In genomic region chr11:6610591-6610990, GRCh38 we compare ENCODE assay signal across 9 cellular contexts. TPM values are rescaled to one million over a fixed set of nuclear protein-coding genes. Genes with fewer than 3 reads are reported as not detected.
DNase-seq lines count a peak whose midpoint lies in the region; ATAC-seq and TF ChIP-seq lines count a peak whose summit lies in the region.
"Had no signal": no experiment of that assay in that cellular context is flagged by ENCODE, and none has a peak within 500 bp of the region (broad histone marks: within the 10 kb centered on the region; RNA-seq: fewer than 3 reads in every experiment).

No MANE protein-coding gene starts in this region.

- 77% methylated on average over 6 of the region's 6 CpGs; no CpG with 5 or more reads in 1 of the 2 donors for WGBS in transverse colon (ENCODE audit: low coverage in 1 of 2), 2 donors

- TF ChIP-seq POLR2A in transverse colon (IDR thresholded peaks at IDR 0.05) = no peak

- TF ChIP-seq CTCF in ascending aorta (IDR thresholded peaks at IDR 0.05) (no peak), lower lobe of right lung (IDR thresholded peaks at IDR 0.05) (no peak), transverse colon (IDR thresholded peaks at IDR 0.05) (no peak), GM20000 (IDR thresholded peaks at IDR 0.05; ENCODE audit: extremely low read depth, missing control alignments) (no peak)

- H3K27ac ChIP-seq in ascending aorta = peak overlapping the region; percentile 95 to 97
- H3K27ac ChIP-seq in lower lobe of right lung = peak overlapping the region; percentile 97
- peak overlapping the region; percentile 96 to 99 (median 97) for H3K27ac ChIP-seq in transverse colon

- H3K4me3 ChIP-seq in ascending aorta = peak overlapping the region in 1 of 2 donors; percentile 95
- H3K4me3 ChIP-seq in lower lobe of right lung = peak overlapping the region; percentile 81
- peak overlapping the region in 1 of 4 donors; percentile 75 for H3K4me3 ChIP-seq in transverse colon

- H3K36me3 ChIP-seq in ascending aorta (peaks cover 43 to 50% of the 10 kb centered on the region in 2 donors), lower lobe of right lung (peaks cover 60% of the 10 kb centered on the region), transverse colon (peaks cover 0 to 25% (median 9%) of the 10 kb centered on the region in 4 donors)

- no peaks in the 10 kb centered on the region for H3K27me3 ChIP-seq in ascending aorta
- no peaks in the 10 kb centered on the region for H3K27me3 ChIP-seq in lower lobe of right lung (ENCODE audit: low read depth)
- no peaks in the 10 kb centered on the region for H3K27me3 ChIP-seq in transverse colon

- H3K4me1 ChIP-seq in ascending aorta (peaks cover 25 to 46% of the 10 kb centered on the region in 2 donors), lower lobe of right lung (peaks cover 58% of the 10 kb centered on the region), transverse colon (peaks cover 31 to 71% (median 51%) of the 10 kb centered on the region in 4 donors)

- H3K9me3 ChIP-seq in ascending aorta = no peaks in the 10 kb centered on the region
- H3K9me3 ChIP-seq in lower lobe of right lung = no peaks in the 10 kb centered on the region
- no peaks in the 10 kb centered on the region for H3K9me3 ChIP-seq in transverse colon

- no peak for TF ChIP-seq EP300 in transverse colon (IDR thresholded peaks at IDR 0.05; ENCODE audit: low read depth)

- ATAC-seq in lower lobe of right lung (no peak), GM19324 (IDR thresholded peaks at IDR 0.05; ENCODE audit: low FRiP score, unreplicated experiment) (no peak)

- intact Hi-C loops in ascending aorta (cut with DNase I) = loop anchor here (5.0 kb wide), 2 partner anchors 293 to 373 kb away; partner anchors contain the start of gene CNGA4
- intact Hi-C loops in lower lobe of right lung (cut with DNase I) = no loop called here
- intact Hi-C loops in transverse colon (cut with DNase I; ENCODE audit: low total_unique reads) = loop anchor here (5.0 kb wide), 1 partner anchor 72 kb away; the partner anchor contains the start of gene MRPL17

- peak; percentile 1 for DNase-seq in activated naive CD4-positive, alpha-beta T cell treated with Interleukin-2 at 50 U/mL for 16 hours
- DNase-seq in activated naive CD4-positive, alpha-beta T cell (lab: John Stamatoyannopoulos, UW) = no peak
- no peak for DNase-seq in ascending aorta (ENCODE audit: low spot score in 2 of 2)
- peak; percentile 46 for DNase-seq in lower lobe of right lung
- DNase-seq in transverse colon = no peak
- no peak for DNase-seq in GM20000 (ENCODE audit: low spot score)
- no peak for DNase-seq in GOT3 (lab: John Stamatoyannopoulos, UW)
- DNase-seq: midbrain had no signal

- in situ Hi-C loops in transverse colon (cut with MboI; ENCODE audit: low pct_ligation_motif_present in 1 of 4, low pct_unique_long_range_greater_than_20kb in 1 of 4, low sequenced_read_pairs in 3 of 4) = no loop called here

RNA-seq across cellular contexts. Expression of gene TAF10, which starts 1.4 kb away (rescaled TPM):
- total RNA-seq in ascending aorta (76.0 TPM), lower lobe of right lung (112 TPM), transverse colon (100 to 1,000 TPM in 1 of 4 donors, 10 to 100 TPM in 3; 35.7 to 114 (median 53.8) TPM)

RNA-seq across cellular contexts. Expression of gene ILK, which starts 7.0 kb away (rescaled TPM):
- total RNA-seq in ascending aorta (183 TPM), lower lobe of right lung (135 TPM), transverse colon (100 to 1,000 TPM; 159 to 211 (median 169) TPM)

RNA-seq across cellular contexts. Expression of gene RRP8, which starts 7.2 kb away (rescaled TPM):
- 9.2 TPM for total RNA-seq in ascending aorta
- 16.5 TPM for total RNA-seq in lower lobe of right lung
- total RNA-seq in transverse colon = 100 to 1,000 TPM in 1 of 4 donors, 10 to 100 TPM in 2, 1 to 10 TPM in 1; 9.7 to 145 (median 48.2) TPM

RNA-seq across cellular contexts. Expression of gene TPP1, which starts 8.6 kb away (rescaled TPM):
- total RNA-seq in ascending aorta (96.7 TPM), lower lobe of right lung (231 TPM), transverse colon (100 to 1,000 TPM in 1 of 4 donors, 10 to 100 TPM in 3; 64.0 to 114 (median 74.0) TPM)

RNA-seq across cellular contexts. Expression of gene DCHS1, which starts 45.0 kb away (rescaled TPM):
- total RNA-seq in ascending aorta (58.0 TPM), lower lobe of right lung (23.2 TPM), transverse colon (10 to 100 TPM in 3 of 4 donors, 1 to 10 TPM in 1; 5.5 to 17.7 (median 14.0) TPM)

Comparison
In these comparisons a context has a peak if more than half of its experiments do, and no peak if none do; other contexts are left out.
1. DNase-seq: peak in activated naive CD4-positive, alpha-beta T cell treated with Interleukin-2 at 50 U/mL for 16 hours (single experiment) and lower lobe of right lung (single experiment); none in activated naive CD4-positive, alpha-beta T cell (0 of 4), ascending aorta (0 of 2), transverse colon (single experiment), GM20000 (single experiment) and GOT3 (single experiment).
2. Peak in every context shown above with its lines, with median percentiles within 50 percentile points of each other: H3K27ac ChIP-seq.